ENCODE assay signal across 2 cellular contexts in the genomic region with DNA sequence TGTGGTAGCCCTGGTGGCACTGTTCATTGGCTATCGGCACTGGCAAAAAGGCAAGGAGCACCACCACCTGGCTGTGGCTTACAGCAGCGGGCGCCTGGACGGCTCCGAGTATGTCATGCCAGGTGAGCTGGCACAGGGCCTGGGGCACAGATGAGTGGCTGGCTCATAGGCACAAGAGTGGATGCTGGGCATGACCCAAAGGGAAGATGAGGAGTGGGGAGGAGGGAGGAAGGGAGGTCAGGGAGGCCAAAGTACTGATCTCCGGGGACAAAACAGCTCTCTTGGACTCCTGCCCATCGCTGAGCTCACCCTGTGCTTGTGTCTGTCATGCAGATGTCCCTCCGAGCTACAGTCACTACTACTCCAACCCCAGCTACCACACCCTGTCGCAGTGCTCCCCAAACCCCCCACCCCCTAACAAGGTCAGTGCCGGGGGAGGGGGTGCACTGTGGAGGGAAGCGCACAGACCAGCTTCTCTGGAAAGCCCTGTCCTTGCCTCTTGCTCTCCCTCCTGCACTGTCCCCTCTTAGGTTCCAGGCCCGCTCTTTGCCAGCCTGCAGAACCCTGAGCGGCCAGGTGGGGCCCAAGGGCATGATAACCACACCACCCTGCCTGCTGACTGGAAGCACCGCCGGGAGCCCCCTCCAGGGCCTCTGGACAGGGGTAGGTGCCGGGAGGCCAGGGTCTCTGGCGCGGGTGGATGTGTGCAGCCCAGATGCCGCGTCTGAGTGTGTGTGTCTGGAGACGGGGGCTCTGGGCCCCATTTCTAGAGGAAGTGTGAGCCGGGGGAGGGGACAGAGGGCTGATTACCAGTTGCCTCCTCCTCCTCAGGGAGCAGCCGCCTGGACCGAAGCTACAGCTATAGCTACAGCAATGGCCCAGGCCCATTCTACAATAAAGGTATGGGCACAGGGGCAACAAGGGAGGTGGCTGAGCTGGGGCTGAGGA.
TF ChIP-seq lines count a peak whose summit lies in the region.

No MANE protein-coding gene starts in this region.

TF ChIP-seq in HEK293, 187 proteins besides CTCF, POLR2A, EP300 and RAD21:
- TF ChIP-seq, protein P1, sequence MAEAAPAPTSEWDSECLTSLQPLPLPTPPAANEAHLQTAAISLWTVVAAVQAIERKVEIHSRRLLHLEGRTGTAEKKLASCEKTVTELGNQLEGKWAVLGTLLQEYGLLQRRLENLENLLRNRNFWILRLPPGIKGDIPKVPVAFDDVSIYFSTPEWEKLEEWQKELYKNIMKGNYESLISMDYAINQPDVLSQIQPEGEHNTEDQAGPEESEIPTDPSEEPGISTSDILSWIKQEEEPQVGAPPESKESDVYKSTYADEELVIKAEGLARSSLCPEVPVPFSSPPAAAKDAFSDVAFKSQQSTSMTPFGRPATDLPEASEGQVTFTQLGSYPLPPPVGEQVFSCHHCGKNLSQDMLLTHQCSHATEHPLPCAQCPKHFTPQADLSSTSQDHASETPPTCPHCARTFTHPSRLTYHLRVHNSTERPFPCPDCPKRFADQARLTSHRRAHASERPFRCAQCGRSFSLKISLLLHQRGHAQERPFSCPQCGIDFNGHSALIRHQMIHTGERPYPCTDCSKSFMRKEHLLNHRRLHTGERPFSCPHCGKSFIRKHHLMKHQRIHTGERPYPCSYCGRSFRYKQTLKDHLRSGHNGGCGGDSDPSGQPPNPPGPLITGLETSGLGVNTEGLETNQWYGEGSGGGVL (tag by site-specific recombination; IDR thresholded peaks at IDR 0.05) = peak; percentile 13; the same call in 1 of the 2 replicates
- no peak for TF ChIP-seq ZNF146 (tag by site-specific recombination; IDR thresholded peaks at IDR 0.05)
- TF ChIP-seq, protein P2, sequence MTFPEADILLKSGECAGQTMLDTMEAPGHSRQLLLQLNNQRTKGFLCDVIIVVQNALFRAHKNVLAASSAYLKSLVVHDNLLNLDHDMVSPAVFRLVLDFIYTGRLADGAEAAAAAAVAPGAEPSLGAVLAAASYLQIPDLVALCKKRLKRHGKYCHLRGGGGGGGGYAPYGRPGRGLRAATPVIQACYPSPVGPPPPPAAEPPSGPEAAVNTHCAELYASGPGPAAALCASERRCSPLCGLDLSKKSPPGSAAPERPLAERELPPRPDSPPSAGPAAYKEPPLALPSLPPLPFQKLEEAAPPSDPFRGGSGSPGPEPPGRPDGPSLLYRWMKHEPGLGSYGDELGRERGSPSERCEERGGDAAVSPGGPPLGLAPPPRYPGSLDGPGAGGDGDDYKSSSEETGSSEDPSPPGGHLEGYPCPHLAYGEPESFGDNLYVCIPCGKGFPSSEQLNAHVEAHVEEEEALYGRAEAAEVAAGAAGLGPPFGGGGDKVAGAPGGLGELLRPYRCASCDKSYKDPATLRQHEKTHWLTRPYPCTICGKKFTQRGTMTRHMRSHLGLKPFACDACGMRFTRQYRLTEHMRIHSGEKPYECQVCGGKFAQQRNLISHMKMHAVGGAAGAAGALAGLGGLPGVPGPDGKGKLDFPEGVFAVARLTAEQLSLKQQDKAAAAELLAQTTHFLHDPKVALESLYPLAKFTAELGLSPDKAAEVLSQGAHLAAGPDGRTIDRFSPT (tag by site-specific recombination; IDR thresholded peaks at IDR 0.05) = peak; percentile 61; the same call in 1 of the 2 replicates

TF ChIP-seq in SK-N-SH, 30 proteins besides CTCF, POLR2A, EP300 and RAD21:
- TF ChIP-seq MEF2A (IDR thresholded peaks at IDR 0.05; ENCODE audit: borderline replicate concordance, low read depth) (no peak), SMC3 (IDR thresholded peaks at IDR 0.05; ENCODE audit: low read depth, low read length) (0 out of 2 replicates have a peak, but pooled peaks have one; percentile 23), TEAD4 (IDR thresholded peaks at IDR 0.05; ENCODE audit: borderline replicate concordance, insufficient read depth) (no peak), NFIC (IDR thresholded peaks at IDR 0.05; ENCODE audit: borderline replicate concordance) (no peak; the same call in none of the 2 replicates), RFX5 (IDR thresholded peaks at IDR 0.05; ENCODE audit: low read length) (no peak), YY1 (IDR thresholded peaks at IDR 0.05; ENCODE audit: low read depth) (no peak), GATA2 (CRISPR knock-in tag; IDR thresholded peaks at IDR 0.05) (peak; percentile 68), CHD2 (IDR thresholded peaks at IDR 0.05; ENCODE audit: low read length, partially characterized antibody) (peak; percentile 65), NRF1 (IDR thresholded peaks at IDR 0.05; ENCODE audit: low read depth, low read length) (no peak), FOXJ3 (CRISPR knock-in tag; IDR thresholded peaks at IDR 0.05) (no peak), RXRA (IDR thresholded peaks at IDR 0.05; ENCODE audit: borderline replicate concordance, low read depth) (no peak), MXI1 (IDR thresholded peaks at IDR 0.05; ENCODE audit: low read depth, low read length) (0 out of 2 replicates have a peak, but pooled peaks have one; percentile 13), RCOR1 (IDR thresholded peaks at IDR 0.05; ENCODE audit: low read length) (peak; percentile 54; the same call in 1 of the 2 replicates), JUND (IDR thresholded peaks at IDR 0.05) (no peak), TAF1 (IDR thresholded peaks at IDR 0.05; ENCODE audit: borderline replicate concordance, low read depth, low read length) (no peak), ELF1 (IDR thresholded peaks at IDR 0.05) (no peak), EZH2phosphoT487 (IDR thresholded peaks at IDR 0.05; ENCODE audit: borderline replicate concordance, low read depth) (no peak), TCF12 (IDR thresholded peaks at IDR 0.05) (peak; percentile 54), POLR2AphosphoS5 (IDR thresholded peaks at IDR 0.05; ENCODE audit: low read depth, low read length) (no peak), GABPA (IDR thresholded peaks at IDR 0.05; ENCODE audit: low read depth) (no peak)
- TF ChIP-seq, protein P3, sequence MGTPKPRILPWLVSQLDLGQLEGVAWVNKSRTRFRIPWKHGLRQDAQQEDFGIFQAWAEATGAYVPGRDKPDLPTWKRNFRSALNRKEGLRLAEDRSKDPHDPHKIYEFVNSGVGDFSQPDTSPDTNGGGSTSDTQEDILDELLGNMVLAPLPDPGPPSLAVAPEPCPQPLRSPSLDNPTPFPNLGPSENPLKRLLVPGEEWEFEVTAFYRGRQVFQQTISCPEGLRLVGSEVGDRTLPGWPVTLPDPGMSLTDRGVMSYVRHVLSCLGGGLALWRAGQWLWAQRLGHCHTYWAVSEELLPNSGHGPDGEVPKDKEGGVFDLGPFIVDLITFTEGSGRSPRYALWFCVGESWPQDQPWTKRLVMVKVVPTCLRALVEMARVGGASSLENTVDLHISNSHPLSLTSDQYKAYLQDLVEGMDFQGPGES (IDR thresholded peaks at IDR 0.05; ENCODE audit: low read depth, low read length) = no peak
- TF ChIP-seq, protein P4, sequence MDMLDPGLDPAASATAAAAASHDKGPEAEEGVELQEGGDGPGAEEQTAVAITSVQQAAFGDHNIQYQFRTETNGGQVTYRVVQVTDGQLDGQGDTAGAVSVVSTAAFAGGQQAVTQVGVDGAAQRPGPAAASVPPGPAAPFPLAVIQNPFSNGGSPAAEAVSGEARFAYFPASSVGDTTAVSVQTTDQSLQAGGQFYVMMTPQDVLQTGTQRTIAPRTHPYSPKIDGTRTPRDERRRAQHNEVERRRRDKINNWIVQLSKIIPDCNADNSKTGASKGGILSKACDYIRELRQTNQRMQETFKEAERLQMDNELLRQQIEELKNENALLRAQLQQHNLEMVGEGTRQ (IDR thresholded peaks at IDR 0.05; ENCODE audit: borderline replicate concordance, low read depth, low read length) = no peak
- TF ChIP-seq, protein P5, sequence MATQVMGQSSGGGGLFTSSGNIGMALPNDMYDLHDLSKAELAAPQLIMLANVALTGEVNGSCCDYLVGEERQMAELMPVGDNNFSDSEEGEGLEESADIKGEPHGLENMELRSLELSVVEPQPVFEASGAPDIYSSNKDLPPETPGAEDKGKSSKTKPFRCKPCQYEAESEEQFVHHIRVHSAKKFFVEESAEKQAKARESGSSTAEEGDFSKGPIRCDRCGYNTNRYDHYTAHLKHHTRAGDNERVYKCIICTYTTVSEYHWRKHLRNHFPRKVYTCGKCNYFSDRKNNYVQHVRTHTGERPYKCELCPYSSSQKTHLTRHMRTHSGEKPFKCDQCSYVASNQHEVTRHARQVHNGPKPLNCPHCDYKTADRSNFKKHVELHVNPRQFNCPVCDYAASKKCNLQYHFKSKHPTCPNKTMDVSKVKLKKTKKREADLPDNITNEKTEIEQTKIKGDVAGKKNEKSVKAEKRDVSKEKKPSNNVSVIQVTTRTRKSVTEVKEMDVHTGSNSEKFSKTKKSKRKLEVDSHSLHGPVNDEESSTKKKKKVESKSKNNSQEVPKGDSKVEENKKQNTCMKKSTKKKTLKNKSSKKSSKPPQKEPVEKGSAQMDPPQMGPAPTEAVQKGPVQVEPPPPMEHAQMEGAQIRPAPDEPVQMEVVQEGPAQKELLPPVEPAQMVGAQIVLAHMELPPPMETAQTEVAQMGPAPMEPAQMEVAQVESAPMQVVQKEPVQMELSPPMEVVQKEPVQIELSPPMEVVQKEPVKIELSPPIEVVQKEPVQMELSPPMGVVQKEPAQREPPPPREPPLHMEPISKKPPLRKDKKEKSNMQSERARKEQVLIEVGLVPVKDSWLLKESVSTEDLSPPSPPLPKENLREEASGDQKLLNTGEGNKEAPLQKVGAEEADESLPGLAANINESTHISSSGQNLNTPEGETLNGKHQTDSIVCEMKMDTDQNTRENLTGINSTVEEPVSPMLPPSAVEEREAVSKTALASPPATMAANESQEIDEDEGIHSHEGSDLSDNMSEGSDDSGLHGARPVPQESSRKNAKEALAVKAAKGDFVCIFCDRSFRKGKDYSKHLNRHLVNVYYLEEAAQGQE (IDR thresholded peaks at IDR 0.05; ENCODE audit: low read depth, low read length) = no peak
- TF ChIP-seq, protein P6, sequence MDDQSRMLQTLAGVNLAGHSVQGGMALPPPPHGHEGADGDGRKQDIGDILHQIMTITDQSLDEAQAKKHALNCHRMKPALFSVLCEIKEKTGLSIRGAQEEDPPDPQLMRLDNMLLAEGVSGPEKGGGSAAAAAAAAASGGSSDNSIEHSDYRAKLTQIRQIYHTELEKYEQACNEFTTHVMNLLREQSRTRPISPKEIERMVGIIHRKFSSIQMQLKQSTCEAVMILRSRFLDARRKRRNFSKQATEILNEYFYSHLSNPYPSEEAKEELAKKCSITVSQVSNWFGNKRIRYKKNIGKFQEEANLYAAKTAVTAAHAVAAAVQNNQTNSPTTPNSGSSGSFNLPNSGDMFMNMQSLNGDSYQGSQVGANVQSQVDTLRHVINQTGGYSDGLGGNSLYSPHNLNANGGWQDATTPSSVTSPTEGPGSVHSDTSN (IDR thresholded peaks at IDR 0.05) = no peak
- TF ChIP-seq, protein P7, sequence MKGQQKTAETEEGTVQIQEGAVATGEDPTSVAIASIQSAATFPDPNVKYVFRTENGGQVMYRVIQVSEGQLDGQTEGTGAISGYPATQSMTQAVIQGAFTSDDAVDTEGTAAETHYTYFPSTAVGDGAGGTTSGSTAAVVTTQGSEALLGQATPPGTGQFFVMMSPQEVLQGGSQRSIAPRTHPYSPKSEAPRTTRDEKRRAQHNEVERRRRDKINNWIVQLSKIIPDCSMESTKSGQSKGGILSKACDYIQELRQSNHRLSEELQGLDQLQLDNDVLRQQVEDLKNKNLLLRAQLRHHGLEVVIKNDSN (IDR thresholded peaks at IDR 0.05; ENCODE audit: borderline replicate concordance, low read depth) = no peak
- TF ChIP-seq, protein P8, sequence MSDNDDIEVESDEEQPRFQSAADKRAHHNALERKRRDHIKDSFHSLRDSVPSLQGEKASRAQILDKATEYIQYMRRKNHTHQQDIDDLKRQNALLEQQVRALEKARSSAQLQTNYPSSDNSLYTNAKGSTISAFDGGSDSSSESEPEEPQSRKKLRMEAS (IDR thresholded peaks at IDR 0.05; ENCODE audit: low read depth) = no peak
- TF ChIP-seq, protein P9, sequence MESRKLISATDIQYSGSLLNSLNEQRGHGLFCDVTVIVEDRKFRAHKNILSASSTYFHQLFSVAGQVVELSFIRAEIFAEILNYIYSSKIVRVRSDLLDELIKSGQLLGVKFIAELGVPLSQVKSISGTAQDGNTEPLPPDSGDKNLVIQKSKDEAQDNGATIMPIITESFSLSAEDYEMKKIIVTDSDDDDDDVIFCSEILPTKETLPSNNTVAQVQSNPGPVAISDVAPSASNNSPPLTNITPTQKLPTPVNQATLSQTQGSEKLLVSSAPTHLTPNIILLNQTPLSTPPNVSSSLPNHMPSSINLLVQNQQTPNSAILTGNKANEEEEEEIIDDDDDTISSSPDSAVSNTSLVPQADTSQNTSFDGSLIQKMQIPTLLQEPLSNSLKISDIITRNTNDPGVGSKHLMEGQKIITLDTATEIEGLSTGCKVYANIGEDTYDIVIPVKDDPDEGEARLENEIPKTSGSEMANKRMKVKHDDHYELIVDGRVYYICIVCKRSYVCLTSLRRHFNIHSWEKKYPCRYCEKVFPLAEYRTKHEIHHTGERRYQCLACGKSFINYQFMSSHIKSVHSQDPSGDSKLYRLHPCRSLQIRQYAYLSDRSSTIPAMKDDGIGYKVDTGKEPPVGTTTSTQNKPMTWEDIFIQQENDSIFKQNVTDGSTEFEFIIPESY (IDR thresholded peaks at IDR 0.05; ENCODE audit: borderline replicate concordance, low read depth) = no peak
TF ChIP-seq in SK-N-SH: peak in this region for 6.
